ENCODE assay signal across 21 cellular contexts in the genomic region with DNA sequence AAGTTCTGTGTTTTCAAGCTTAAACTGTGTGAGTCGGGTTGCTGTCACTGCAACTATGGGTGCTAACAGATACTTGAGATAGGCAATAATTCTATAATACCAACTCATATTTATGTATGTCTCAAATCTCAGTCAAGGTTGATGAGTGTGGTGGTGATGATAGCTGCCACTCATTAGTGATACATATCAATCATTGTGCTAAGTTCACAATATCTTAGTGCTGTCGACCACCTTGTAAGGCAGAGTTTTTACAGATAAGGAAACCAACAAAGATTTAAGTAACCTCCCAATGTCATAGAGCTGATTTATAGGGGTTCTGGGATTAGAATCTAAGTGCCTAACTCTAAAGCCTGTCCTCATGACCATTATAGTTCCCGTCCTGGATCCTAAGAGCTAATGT.
A peak's percentile ranks its signal among the peaks of the same experiment; 100 is the strongest.
DNase-seq lines count a peak whose midpoint lies in the region; ATAC-seq, FAIRE-seq and TF ChIP-seq lines count a peak whose summit lies in the region.
"Had no signal": no experiment of that assay in that cellular context is flagged by ENCODE, and none has a peak within 500 bp of the region (broad histone marks: within the 10 kb centered on the region; RNA-seq: fewer than 3 reads in every experiment).

No MANE protein-coding gene starts in this region.

- ATAC-seq in heart right ventricle (no peak), body of pancreas (no peak)
- ATAC-seq in central memory CD8-positive, alpha-beta T cell (replicated peaks; ENCODE audit: extremely low read depth, poor library complexity, severe bottlenecking) = no peak
- peak; percentile 22 for ATAC-seq in stimulated activated effector memory CD8-positive, alpha-beta T cell treated with anti-CD3 and anti-CD28 coated beads, Interleukin-12 subunit alpha, Interleukin-12 subunit beta, amount 100 ng/mL, for 72 hours
- ATAC-seq: HepG2 had no signal

- peak; percentile 9 for FAIRE-seq in GM12892 (lab: Jason Lieb, UNC)
- FAIRE-seq: G401.6, GM12891, GM19239, HepG2, HTR-8/SVneo had no signal

- DNase-seq in cardiac muscle cell (ENCODE audit: low read depth in 1 of 2, low spot score in 1 of 2) = no peak
- no peak for DNase-seq in heart right ventricle
- DNase-seq in GM12892 (ENCODE audit: insufficient read length) = no peak
- no peak for DNase-seq in central memory CD8-positive, alpha-beta T cell (ENCODE audit: low spot score in 2 of 2)
- no peak for DNase-seq in stimulated activated effector memory CD8-positive, alpha-beta T cell treated with anti-CD3 and anti-CD28 coated beads, Interleukin-12 subunit alpha, Interleukin-12 subunit beta, amount 100 ng/mL, for 72 hours (ENCODE audit: low spot score in 2 of 2)
- no peak for DNase-seq in body of pancreas
- no peak for DNase-seq in NCI-H146 (lab: John Stamatoyannopoulos, UW)
- no peak for DNase-seq in transverse colon
- DNase-seq: ACHN, Calu3, DMS 273 treated with DMSO at 0.1 percent for 48 hours, DMS79, EL, GOT3, H9 had no signal

- no peak for TF ChIP-seq POLR2A in GM12892 (IDR thresholded peaks at IDR 0.05; ENCODE audit: low read depth, low read length)
- no peak for TF ChIP-seq POLR2A in body of pancreas (IDR thresholded peaks at IDR 0.05)
- no peak for TF ChIP-seq POLR2A in transverse colon (IDR thresholded peaks at IDR 0.05)

- H3K36me3 ChIP-seq in cardiac muscle cell = no peaks in the 10 kb centered on the region
- H3K36me3 ChIP-seq in heart right ventricle = no peaks in the 10 kb centered on the region
- no peaks in the 10 kb centered on the region for H3K36me3 ChIP-seq in body of pancreas (replicated peaks in 1 of 2; ENCODE audit: insufficient read depth in 1 of 2, low read depth in 2 of 2)
- H3K36me3 ChIP-seq in transverse colon = no peaks in the 10 kb centered on the region
- H3K36me3 ChIP-seq: BLaER1 treated with 17β-estradiol and CSF1 and Interleukin-3, amounts not matched to agents 10 nM and 100 nM had no signal

- H3K36me3 Mint-ChIP-seq in central memory CD8-positive, alpha-beta T cell (ENCODE audit: insufficient read depth) = peaks cover 4% of the 10 kb centered on the region
- H3K36me3 Mint-ChIP-seq in stimulated activated effector memory CD8-positive, alpha-beta T cell treated with anti-CD3 and anti-CD28 coated beads, Interleukin-12 subunit alpha, Interleukin-12 subunit beta, amount 100 ng/mL, for 72 hours = no peaks in the 10 kb centered on the region

- H3K27ac ChIP-seq in cardiac muscle cell = peak overlapping the region; percentile 89
- H3K27ac ChIP-seq in heart right ventricle = no peak overlapping the region
- no peak overlapping the region for H3K27ac ChIP-seq in body of pancreas
- no peak overlapping the region for H3K27ac ChIP-seq in transverse colon
- H3K27ac ChIP-seq: BLaER1 treated with 17β-estradiol and CSF1 and Interleukin-3, amounts not matched to agents 10 nM and 100 nM had no signal

- WGBS in heart right ventricle, 2 donors = 72 to 83% methylated on average over 3 of the region's 3 CpGs
- WGBS in body of pancreas, 2 donors = 66 to 69% methylated on average over 3 of the region's 3 CpGs
- 82 to 94% methylated on average over 2 to 3 of the region's 3 CpGs for WGBS in transverse colon (ENCODE audit: low coverage in 1 of 2), 2 donors

- H3K9me3 Mint-ChIP-seq in central memory CD8-positive, alpha-beta T cell = no peaks in the 10 kb centered on the region
- no peaks in the 10 kb centered on the region for H3K9me3 Mint-ChIP-seq in stimulated activated effector memory CD8-positive, alpha-beta T cell treated with anti-CD3 and anti-CD28 coated beads, Interleukin-12 subunit alpha, Interleukin-12 subunit beta, amount 100 ng/mL, for 72 hours

- TF ChIP-seq CTCF in cardiac muscle cell (IDR thresholded peaks at IDR 0.05; ENCODE audit: low read depth, low read length) = no peak
- TF ChIP-seq CTCF in heart right ventricle (IDR thresholded peaks at IDR 0.05) = no peak
- TF ChIP-seq CTCF in body of pancreas (IDR thresholded peaks at IDR 0.05) = no peak
- no peak for TF ChIP-seq CTCF in transverse colon (IDR thresholded peaks at IDR 0.05)

- H3K4me1 Mint-ChIP-seq in central memory CD8-positive, alpha-beta T cell = peaks cover 33% of the 10 kb centered on the region
- peaks cover 39% of the 10 kb centered on the region for H3K4me1 Mint-ChIP-seq in stimulated activated effector memory CD8-positive, alpha-beta T cell treated with anti-CD3 and anti-CD28 coated beads, Interleukin-12 subunit alpha, Interleukin-12 subunit beta, amount 100 ng/mL, for 72 hours

- H3K9me3 ChIP-seq in cardiac muscle cell (ENCODE audit: low read depth) (no peaks in the 10 kb centered on the region), heart right ventricle (no peaks in the 10 kb centered on the region), body of pancreas (no peaks in the 10 kb centered on the region), transverse colon (no peaks in the 10 kb centered on the region)

- H3K27ac Mint-ChIP-seq in central memory CD8-positive, alpha-beta T cell (ENCODE audit: low read depth) = peak overlapping the region; percentile 68
- no peak overlapping the region for H3K27ac Mint-ChIP-seq in stimulated activated effector memory CD8-positive, alpha-beta T cell treated with anti-CD3 and anti-CD28 coated beads, Interleukin-12 subunit alpha, Interleukin-12 subunit beta, amount 100 ng/mL, for 72 hours
- H3K27ac Mint-ChIP-seq: H9 had no signal

- no peaks in the 10 kb centered on the region for H3K27me3 Mint-ChIP-seq in central memory CD8-positive, alpha-beta T cell

- H3K27me3 ChIP-seq in cardiac muscle cell (no peaks in the 10 kb centered on the region), heart right ventricle (no peaks in the 10 kb centered on the region), body of pancreas (no peaks in the 10 kb centered on the region), transverse colon (no peaks in the 10 kb centered on the region)
- H3K27me3 ChIP-seq: BLaER1 treated with 17β-estradiol and CSF1 and Interleukin-3, amounts not matched to agents 10 nM and 100 nM had no signal

- H3K4me3 ChIP-seq in cardiac muscle cell (no peak overlapping the region), heart right ventricle (no peak overlapping the region), body of pancreas (no peak overlapping the region), transverse colon (no peak overlapping the region)
- H3K4me3 ChIP-seq: BLaER1 treated with 17β-estradiol and CSF1 and Interleukin-3, amounts not matched to agents 10 nM and 100 nM had no signal

- TF ChIP-seq EP300 in transverse colon (IDR thresholded peaks at IDR 0.05; ENCODE audit: low read depth) = no peak

- in situ Hi-C loops in transverse colon (cut with MboI; ENCODE audit: low pct_ligation_motif_present in 1 of 4, low pct_unique_long_range_greater_than_20kb in 1 of 4, low sequenced_read_pairs in 3 of 4) = no loop called here

- H3K4me1 ChIP-seq in cardiac muscle cell (ENCODE audit: low read depth) (peaks cover 60% of the 10 kb centered on the region), heart right ventricle (peaks cover 0 to 24% (median 0%) of the 10 kb centered on the region in 9 donors), body of pancreas (no peaks in the 10 kb centered on the region), transverse colon (peaks cover 7 to 32% (median 22%) of the 10 kb centered on the region in 4 donors)
- H3K4me1 ChIP-seq: BLaER1 treated with 17β-estradiol and CSF1 and Interleukin-3, amounts not matched to agents 10 nM and 100 nM had no signal

- intact Hi-C loops in heart right ventricle (cut with DNase I) (no loop called here), body of pancreas (cut with DNase I) (no loop called here), transverse colon (cut with DNase I; ENCODE audit: low total_unique reads) (no loop called here)

- H3K4me3 Mint-ChIP-seq in central memory CD8-positive, alpha-beta T cell = no peak overlapping the region
- no peak overlapping the region for H3K4me3 Mint-ChIP-seq in stimulated activated effector memory CD8-positive, alpha-beta T cell treated with anti-CD3 and anti-CD28 coated beads, Interleukin-12 subunit alpha, Interleukin-12 subunit beta, amount 100 ng/mL, for 72 hours
- H3K4me3 Mint-ChIP-seq: H9 had no signal
